ENCODE assay signal across 15 cellular contexts in genomic region chr6:105648276-105648675, GRCh38.
DNase-seq lines count a peak whose midpoint lies in the region; ATAC-seq lines count a peak whose summit lies in the region.
"Had no signal": no experiment of that assay in that cellular context is flagged by ENCODE, and none has a peak within 500 bp of the region (broad histone marks: within the 10 kb centered on the region; RNA-seq: fewer than 3 reads in every experiment).

No MANE protein-coding gene starts in this region.

- H3K4me1 Mint-ChIP-seq in CD4-positive, alpha-beta memory T cell, result peaks cover 45 to 88% (median 72%) of the 10 kb centered on the region in 4 donors
- peaks cover 67 to 79% of the 10 kb centered on the region in 2 donors for H3K4me1 Mint-ChIP-seq in effector memory CD8-positive, alpha-beta T cell (ENCODE audit: low read depth in 2 of 2)

- H3K4me3 ChIP-seq in CD4-positive, alpha-beta memory T cell (ENCODE audit: low read length in 2 of 2), result no peak overlapping the region
- H3K4me3 ChIP-seq: K562 had no signal

- H3K27ac ChIP-seq in CD4-positive, alpha-beta memory T cell (ENCODE audit: low read depth, low read length), result peak overlapping the region; percentile 17

- CTCF ChIA-PET in CD4-positive, alpha-beta memory T cell (lab: Charles Lee; ENCODE audit: partially characterized antibody), result interaction anchor here (0.8 to 1.0 kb wide), 2 partner anchors 16 to 574 kb away, joined by 3 read pairs; no protein-coding TSS in a partner anchor

- intact Hi-C loops in CD4-positive, alpha-beta memory T cell (cut with micrococcal nuclease), result loop anchor here (5.0 kb wide), 1 partner anchor 56 kb away; no protein-coding TSS in a partner anchor

- peak; percentile 15 for ATAC-seq in effector memory CD8-positive, alpha-beta T cell (replicated peaks)
- ATAC-seq in GM21717 (IDR thresholded peaks at IDR 0.05; ENCODE audit: unreplicated experiment), result no peak
- ATAC-seq: K562, left lobe of liver had no signal

- no peaks in the 10 kb centered on the region for H3K27me3 ChIP-seq in CD4-positive, alpha-beta memory T cell (ENCODE audit: insufficient read depth, low read length)

- peak in 4 of 5 donors; percentile 15 to 44 (median 26) for DNase-seq in CD4-positive, alpha-beta memory T cell
- DNase-seq in DMS53 (lab: John Stamatoyannopoulos, UW) (peak; percentile 22), NCI-H82 treated with DMSO at 0.1 percent for 48 hours (lab: John Stamatoyannopoulos, UW; ENCODE audit: unreplicated experiment) (peak; percentile 22), HK-2 (ENCODE audit: unreplicated experiment) (no peak), HT-29 (ENCODE audit: low spot score) (no peak), cerebellar cortex (ENCODE audit: low spot score) (no peak)
- peak in 2 of 3 experiments; percentile 18 to 26 for DNase-seq in effector memory CD8-positive, alpha-beta T cell
- DNase-seq: activated effector memory CD4-positive, alpha-beta T cell treated with anti-CD3 and anti-CD28 coated beads, Interleukin-2, amount 50 U/mL, for 16 hours; C1 segment of cervical spinal cord; HCEC 1CT; hypothalamus; NCI-H1105 treated with DMSO at 0.1 percent for 48 hours had no signal

- H3K36me3 Mint-ChIP-seq in CD4-positive, alpha-beta memory T cell, result no peaks in the 10 kb centered on the region
- H3K36me3 Mint-ChIP-seq in effector memory CD8-positive, alpha-beta T cell (ENCODE audit: insufficient read depth), result peaks cover 19% of the 10 kb centered on the region

- POLR2A ChIA-PET in CD4-positive, alpha-beta memory T cell (lab: Charles Lee; ENCODE audit: partially characterized antibody), result interaction anchor here (0.8 to 1.9 kb wide), 5 partner anchors 9 to 575 kb away, joined by 3 to 5 read pairs (median 3); no protein-coding TSS in a partner anchor

- peak overlapping the region; percentile 26 to 82 (median 64) for H3K27ac Mint-ChIP-seq in CD4-positive, alpha-beta memory T cell
- H3K27ac Mint-ChIP-seq in effector memory CD8-positive, alpha-beta T cell, result peak overlapping the region; percentile 94

- no peaks in the 10 kb centered on the region for H3K9me3 ChIP-seq in CD4-positive, alpha-beta memory T cell (ENCODE audit: control insufficient read depth in 1 of 2, low read length in 2 of 2)

- no peaks in the 10 kb centered on the region for H3K27me3 Mint-ChIP-seq in CD4-positive, alpha-beta memory T cell
- H3K27me3 Mint-ChIP-seq in effector memory CD8-positive, alpha-beta T cell, result no peaks in the 10 kb centered on the region

- no peaks in the 10 kb centered on the region for H3K9me3 Mint-ChIP-seq in CD4-positive, alpha-beta memory T cell
- no peaks in the 10 kb centered on the region for H3K9me3 Mint-ChIP-seq in effector memory CD8-positive, alpha-beta T cell

- no peaks in the 10 kb centered on the region for H3K36me3 ChIP-seq in CD4-positive, alpha-beta memory T cell (ENCODE audit: insufficient read depth, low read length)

- peak overlapping the region in 7 of 8 donors; percentile 8 to 75 (median 52) for H3K4me3 Mint-ChIP-seq in CD4-positive, alpha-beta memory T cell
- peak overlapping the region; percentile 39 to 58 for H3K4me3 Mint-ChIP-seq in effector memory CD8-positive, alpha-beta T cell

- peaks cover 87% of the 10 kb centered on the region for H3K4me1 ChIP-seq in CD4-positive, alpha-beta memory T cell (ENCODE audit: insufficient read depth, low read length)

Comparison
In these comparisons a context has a peak if more than half of its experiments do, and no peak if none do; other contexts are left out.
1. DNase-seq: peak in CD4-positive, alpha-beta memory T cell (4 of 5), DMS53 (single experiment), NCI-H82 treated with DMSO at 0.1 percent for 48 hours (single experiment) and effector memory CD8-positive, alpha-beta T cell (2 of 3); none in HK-2 (single experiment), HT-29 (single experiment) and cerebellar cortex (single experiment).